8 cellular contexts compared by ENCODE assay signal in genomic region chr13:29850213-29850898, GRCh38. TPM values are rescaled to one million over a fixed set of nuclear protein-coding genes. Genes with fewer than 3 reads are reported as not detected.
DNase-seq lines count a peak whose midpoint lies in the region; ATAC-seq and TF ChIP-seq lines count a peak whose summit lies in the region.

UBL3 (minus strand) TSS chr13:29850617; CDS start chr13:29849538, 1,079 bp downstream.

- CTCF ChIA-PET in AG04449 (lab: Yijun Ruan, JAX), result interaction anchor here (0.6 to 23.4 kb wide), 6 partner anchors 10 to 342 kb away, joined by 3 to 360 read pairs (median 7); no protein-coding TSS in a partner anchor

- H3K4me3 ChIP-seq in AG04449 (ENCODE audit: low read depth, low read length) (peak within 1 kb of the TSS; percentile 84), iPS-18c (ENCODE audit: insufficient read depth, low read depth, low read length) (peak within 1 kb of the TSS; percentile 92), skeletal muscle satellite cell (ENCODE audit: low read length) (peak within 1 kb of the TSS; percentile 75)

- in situ Hi-C loops in T47D (cut with HindIII; ENCODE audit: low pct_unique_long_range_greater_than_20kb, low sequenced_read_pairs), result no loop called here

- H3K9me3 ChIP-seq in iPS-18c (ENCODE audit: control insufficient read depth, insufficient read depth, low read length), result no peaks in the 10 kb centered on the region
- H3K9me3 ChIP-seq in skeletal muscle satellite cell (replicated peaks; ENCODE audit: low read length), result no peaks in the 10 kb centered on the region

- POLR2A ChIA-PET in AG04449 (lab: Yijun Ruan, JAX), result interaction anchor here (0.7 to 2.3 kb wide), 10 partner anchors 11 to 267 kb away, joined by 3 to 25 read pairs (median 5); no protein-coding TSS in a partner anchor

- H3K27ac ChIP-seq in VCaP, result peak within 1 kb of the TSS; percentile 96

- H3K9ac ChIP-seq in skeletal muscle satellite cell (ENCODE audit: low read depth, low read length), result peak within 1 kb of the TSS; percentile 95

- DNase-seq in AG04449 (ENCODE audit: low read depth, low spot score) (peak; percentile 72), NCI-H2196 treated with DMSO at 0.1 percent for 48 hours (lab: John Stamatoyannopoulos, UW; ENCODE audit: unreplicated experiment) (peak; percentile 67), T47D (ENCODE audit: low read depth in 1 of 2, low spot score in 1 of 2) (peak; percentile 84 to 97)

- H3K36me3 ChIP-seq in skeletal muscle satellite cell (ENCODE audit: insufficient read depth, low read length), result no peaks in the 10 kb centered on the region

- ATAC-seq in GM18873 (IDR thresholded peaks at IDR 0.05; ENCODE audit: low FRiP score, unreplicated experiment) (peak; percentile 76), HG03135 (IDR thresholded peaks at IDR 0.05; ENCODE audit: unreplicated experiment) (peak; percentile 89)

- H3K27me3 ChIP-seq in skeletal muscle satellite cell (ENCODE audit: control insufficient read depth, insufficient read depth, low read length), result no peaks in the 10 kb centered on the region

- peaks cover 16% of the 10 kb centered on the region for H3K4me1 ChIP-seq in skeletal muscle satellite cell (ENCODE audit: control insufficient read depth, insufficient read depth, low read length)

- no peak for TF ChIP-seq CTCF in AG04449 (IDR thresholded peaks at IDR 0.05; ENCODE audit: insufficient read depth, low read length, missing control alignments)
- TF ChIP-seq CTCF in VCaP (conservative IDR thresholded peaks at IDR 0.05), result no peak

- H3K4me2 ChIP-seq in skeletal muscle satellite cell (ENCODE audit: low read length), result peak within 1 kb of the TSS; percentile 78

RNA-seq across cellular contexts. Expression of gene UBL3, which starts in this region (rescaled TPM):
- 11.7 and 18.1 TPM in 2 replicates for total RNA-seq in skeletal muscle satellite cell (2012; rRNA removed)

Comparison
In these comparisons a context has a peak if more than half of its experiments do, and no peak if none do; other contexts are left out.
1. Peak in every context shown above with its lines: DNase-seq, ATAC-seq, H3K4me3 ChIP-seq and H3K27ac ChIP-seq.